In the genomic region with DNA sequence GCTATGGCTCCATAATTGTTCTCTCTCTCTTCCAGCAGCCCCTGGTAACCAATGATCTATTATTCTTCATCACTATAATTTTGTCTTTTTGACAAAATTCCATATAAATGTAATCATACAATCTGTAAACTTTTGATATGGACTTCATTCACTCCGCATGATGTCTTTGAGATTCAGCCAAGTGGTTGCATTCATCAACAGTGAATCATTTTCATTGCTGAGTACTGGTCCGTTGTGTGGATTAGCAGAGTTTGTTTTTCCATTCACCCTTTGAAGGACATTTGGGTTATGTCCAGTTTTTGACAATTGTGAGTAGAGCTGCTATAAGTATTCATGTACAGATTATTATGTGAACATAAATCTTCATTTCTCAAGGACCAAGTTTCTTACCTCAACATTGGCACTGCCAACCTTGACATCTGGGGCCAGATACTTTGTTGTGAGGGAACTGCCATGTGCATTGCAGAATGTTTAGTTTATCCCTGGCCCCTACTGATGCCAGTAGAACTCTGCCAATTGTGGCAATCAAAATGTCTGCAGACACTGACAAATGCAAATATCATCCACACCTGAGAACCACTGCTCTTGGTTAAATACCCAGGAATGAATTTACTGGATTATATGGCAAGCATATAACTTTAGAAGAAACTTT, we compare ENCODE assay signal across 10 cellular contexts. TPM values are rescaled to one million over a fixed set of nuclear protein-coding genes. Genes with fewer than 3 reads are reported as not detected.
DNase-seq lines count a peak whose midpoint lies in the region; ATAC-seq and TF ChIP-seq lines count a peak whose summit lies in the region.
"Had no signal": no experiment of that assay in that cellular context is flagged by ENCODE, and none has a peak within 500 bp of the region (broad histone marks: within the 10 kb centered on the region; RNA-seq: fewer than 3 reads in every experiment).

No MANE protein-coding gene starts in this region.

- DNase-seq in left ventricle myocardium inferior (no peak), right atrium auricular region (ENCODE audit: low spot score) (no peak), amniotic stem cell (lab: John Stamatoyannopoulos, UW) (peak; percentile 64), glomerular visceral epithelial cell (ENCODE audit: extremely low spot score) (peak; percentile 74), upper lobe of right lung (no peak), hypothalamus (lab: John Stamatoyannopoulos, UW) (no peak)
- no peak for DNase-seq in naive thymus-derived CD4-positive, alpha-beta T cell
- DNase-seq: NCI-H524 treated with DMSO at 0.1 percent for 48 hours had no signal

- H3K4me1 ChIP-seq in left ventricle myocardium inferior (peaks cover 12% of the 10 kb centered on the region), right atrium auricular region (peaks cover 0 to 9% of the 10 kb centered on the region in 2 donors), upper lobe of right lung (peaks cover 11% of the 10 kb centered on the region)
- no peaks in the 10 kb centered on the region for H3K4me1 ChIP-seq in naive thymus-derived CD4-positive, alpha-beta T cell (ENCODE audit: control insufficient read depth in 2 of 2, insufficient read depth in 2 of 2, low read length in 2 of 2)

- H3K9me3 ChIP-seq in left ventricle myocardium inferior (replicated peaks) (peaks cover 24% of the 10 kb centered on the region), right atrium auricular region (peaks cover 8 to 11% of the 10 kb centered on the region in 2 donors), upper lobe of right lung (peaks cover 5% of the 10 kb centered on the region)
- H3K9me3 ChIP-seq in naive thymus-derived CD4-positive, alpha-beta T cell (ENCODE audit: control insufficient read depth in 2 of 3, low read length in 3 of 3) = peaks cover 0 to 3% (median 0%) of the 10 kb centered on the region in 3 experiments

- no peak overlapping the region for H3K27ac Mint-ChIP-seq in naive thymus-derived CD4-positive, alpha-beta T cell
- H3K27ac Mint-ChIP-seq: activated naive CD4-positive, alpha-beta T cell treated with anti-CD3 and anti-CD28 coated beads, Interleukin-2, amount 50 U/mL, for 24 hours had no signal

- CTCF ChIA-PET in naive thymus-derived CD4-positive, alpha-beta T cell (lab: Charles Lee) = no interaction called here

- no peaks in the 10 kb centered on the region for H3K27me3 ChIP-seq in left ventricle myocardium inferior (ENCODE audit: low read depth)
- no peaks in the 10 kb centered on the region for H3K27me3 ChIP-seq in right atrium auricular region
- no peaks in the 10 kb centered on the region for H3K27me3 ChIP-seq in upper lobe of right lung
- no peaks in the 10 kb centered on the region for H3K27me3 ChIP-seq in naive thymus-derived CD4-positive, alpha-beta T cell (ENCODE audit: control insufficient read depth in 2 of 2, insufficient read depth in 2 of 2, low read length in 2 of 2)

- H3K27ac ChIP-seq in left ventricle myocardium inferior (replicated peaks) = peak overlapping the region; percentile 56
- H3K27ac ChIP-seq in right atrium auricular region = no peak overlapping the region
- peak overlapping the region; percentile 67 for H3K27ac ChIP-seq in upper lobe of right lung
- no peak overlapping the region for H3K27ac ChIP-seq in naive thymus-derived CD4-positive, alpha-beta T cell (ENCODE audit: low read depth, low read length)

- H3K9me3 Mint-ChIP-seq in naive thymus-derived CD4-positive, alpha-beta T cell = peaks cover 0 to 35% (median 20%) of the 10 kb centered on the region in 11 donors

- ATAC-seq in upper lobe of right lung (peak; percentile 39), HG02610 (IDR thresholded peaks at IDR 0.05; ENCODE audit: unreplicated experiment) (no peak)
- no peak for ATAC-seq in naive thymus-derived CD4-positive, alpha-beta T cell

- POLR2A ChIA-PET in naive thymus-derived CD4-positive, alpha-beta T cell (lab: Charles Lee) = no interaction called here

- H3K27me3 Mint-ChIP-seq in naive thymus-derived CD4-positive, alpha-beta T cell = peaks cover 0 to 53% (median 6%) of the 10 kb centered on the region in 5 donors

- H3K4me3 Mint-ChIP-seq in naive thymus-derived CD4-positive, alpha-beta T cell = no peak overlapping the region
- H3K4me3 Mint-ChIP-seq: activated naive CD4-positive, alpha-beta T cell treated with anti-CD3 and anti-CD28 coated beads, Interleukin-2, amount 50 U/mL, for 24 hours had no signal

- TF ChIP-seq CTCF in left ventricle myocardium inferior (IDR thresholded peaks at IDR 0.05; ENCODE audit: borderline replicate concordance) (no peak), right atrium auricular region (IDR thresholded peaks at IDR 0.05) (no peak), upper lobe of right lung (IDR thresholded peaks at IDR 0.05) (no peak)

- no peaks in the 10 kb centered on the region for H3K36me3 ChIP-seq in left ventricle myocardium inferior
- H3K36me3 ChIP-seq in right atrium auricular region = no peaks in the 10 kb centered on the region
- no peaks in the 10 kb centered on the region for H3K36me3 ChIP-seq in upper lobe of right lung
- no peaks in the 10 kb centered on the region for H3K36me3 ChIP-seq in naive thymus-derived CD4-positive, alpha-beta T cell (ENCODE audit: control insufficient read depth in 2 of 3, insufficient read depth in 3 of 3, low read length in 3 of 3)

- intact Hi-C loops in left ventricle myocardium inferior (cut with micrococcal nuclease) = no loop called here
- intact Hi-C loops in upper lobe of right lung (cut with DNase I) = no loop called here
- intact Hi-C loops in naive thymus-derived CD4-positive, alpha-beta T cell (cut with micrococcal nuclease) = no loop called here

- peaks cover 0 to 16% (median 3%) of the 10 kb centered on the region in 5 donors for H3K36me3 Mint-ChIP-seq in naive thymus-derived CD4-positive, alpha-beta T cell
- H3K36me3 Mint-ChIP-seq: activated naive CD4-positive, alpha-beta T cell treated with anti-CD3 and anti-CD28 coated beads, Interleukin-2, amount 50 U/mL, for 24 hours had no signal

- H3K4me1 Mint-ChIP-seq in naive thymus-derived CD4-positive, alpha-beta T cell = no peaks in the 10 kb centered on the region
- H3K4me1 Mint-ChIP-seq: activated naive CD4-positive, alpha-beta T cell treated with anti-CD3 and anti-CD28 coated beads, Interleukin-2, amount 50 U/mL, for 24 hours had no signal

- H3K4me3 ChIP-seq in left ventricle myocardium inferior (no peak overlapping the region), right atrium auricular region (no peak overlapping the region), upper lobe of right lung (no peak overlapping the region)
- no peak overlapping the region for H3K4me3 ChIP-seq in naive thymus-derived CD4-positive, alpha-beta T cell (ENCODE audit: low read length)

RNA-seq across cellular contexts. Expression of a gene that starts 48.4 kb away (rescaled TPM):
- total RNA-seq in left ventricle myocardium inferior (8.4 TPM), right atrium auricular region (10 to 100 TPM in 1 of 2 donors, 1 to 10 TPM in 1; 9.2 to 14.0 TPM), upper lobe of right lung (23.9 TPM)
- 10 to 100 TPM; 33.1 to 67.6 (median 39.0) TPM for total RNA-seq in naive thymus-derived CD4-positive, alpha-beta T cell
- 10 to 100 TPM; 12.3 to 13.7 TPM for polyA plus RNA-seq in naive thymus-derived CD4-positive, alpha-beta T cell

Comparison
In these comparisons a context has a peak if more than half of its experiments do, and no peak if none do; other contexts are left out.
1. H3K27ac ChIP-seq: peak in left ventricle myocardium inferior (single experiment) and upper lobe of right lung (single experiment); none in right atrium auricular region (0 of 2) and naive thymus-derived CD4-positive, alpha-beta T cell (single experiment).
2. DNase-seq: peak in amniotic stem cell (single experiment) and glomerular visceral epithelial cell (single experiment); none in left ventricle myocardium inferior (single experiment), right atrium auricular region (single experiment), upper lobe of right lung (single experiment), naive thymus-derived CD4-positive, alpha-beta T cell (0 of 9) and hypothalamus (0 of 51).